32 cellular contexts compared by ENCODE assay signal in genomic region chr6:69392745-69393144, GRCh38.
"Had no signal": no experiment of that assay in that cellular context is flagged by ENCODE, and none has a peak within 500 bp of the region (broad histone marks: within the 10 kb centered on the region; RNA-seq: fewer than 3 reads in every experiment).

No MANE protein-coding gene starts in this region.

- H3K9me3 Mint-ChIP-seq: activated B cell treated with CpG ODN at 0.5 μM for 24 hours; activated CD8-positive, alpha-beta T cell treated with anti-CD3 and anti-CD28 coated beads for 36 hours; activated naive CD4-positive, alpha-beta T cell treated with anti-CD3 and anti-CD28 coated beads for 36 hours; activated naive CD4-positive, alpha-beta T cell treated with anti-CD3 and anti-CD28 coated beads, Interleukin-2, amount 50 U/mL, for 24 hours; activated naive CD8-positive, alpha-beta T cell treated with anti-CD3 and anti-CD28 coated beads for 36 hours; activated naive CD8-positive, alpha-beta T cell treated with anti-CD3 and anti-CD28 coated beads, Interleukin-2, amount 50 U/mL, for 24 hours; activated T-cell treated with anti-CD3 and anti-CD28 coated beads, Interleukin-2, amount 50 U/mL, for 4 hours; activated T-helper 2 cell treated with anti-CD3 and anti-CD28 coated beads, Interferon-gamma antibody, Interleukin-2, Interleukin-4, amounts not matched to agents 10 μg/mL and 5 μg/mL and 100 μg/mL, durations not matched to agents 14 hours and 24 hours and 36 hours had no signal

- H3K79me2 ChIP-seq: hepatocyte had no signal

- H3K9me3 ChIP-seq: adrenal gland, body of pancreas, colonic mucosa, esophagus squamous epithelium, gastroesophageal sphincter, heart right ventricle had no signal

- H3K36me3 Mint-ChIP-seq: activated naive CD4-positive, alpha-beta T cell treated with anti-CD3 and anti-CD28 coated beads, Interleukin-2, amount 50 U/mL, for 24 hours; activated naive CD8-positive, alpha-beta T cell treated with anti-CD3 and anti-CD28 coated beads for 36 hours had no signal

- H3K4me2 ChIP-seq: hepatocyte had no signal

- H3K4me3 ChIP-seq: adrenal gland, body of pancreas, colonic mucosa, esophagus squamous epithelium, gastroesophageal sphincter, heart right ventricle, hepatocyte had no signal

- DNase-seq: activated B cell treated with CpG ODN at 0.5 μM for 24 hours; activated CD4-positive, alpha-beta T cell treated with anti-CD3 and anti-CD28 coated beads for 48 hours; activated CD4-positive, alpha-beta T cell treated with anti-CD3 and anti-CD28 coated beads, Interleukin-2, amount 50 U/mL, for 1 hour; activated CD4-positive, alpha-beta T cell treated with anti-CD3 and anti-CD28 coated beads, Interleukin-2, amount 50 U/mL, for 48 hours; activated CD8-positive, alpha-beta memory T cell treated with anti-CD3 and anti-CD28 coated beads for 24 hours; activated CD8-positive, alpha-beta T cell treated with anti-CD3 and anti-CD28 coated beads for 36 hours; activated effector memory CD4-positive, alpha-beta T cell treated with anti-CD3 and anti-CD28 coated beads, Interleukin-2, amount 50 U/mL, for 16 hours; activated naive CD4-positive, alpha-beta T cell treated with anti-CD3 and anti-CD28 coated beads for 36 hours; activated naive CD8-positive, alpha-beta T cell treated with anti-CD3 and anti-CD28 coated beads for 36 hours; activated naive CD8-positive, alpha-beta T cell treated with anti-CD3 and anti-CD28 coated beads, Interleukin-2, amount 50 U/mL, for 24 hours; activated T-cell treated with anti-CD3 and anti-CD28 coated beads, Interleukin-2, amount 50 U/mL, for 4 hours; adrenal gland; amygdala; aorta; body of pancreas; caudate nucleus; cerebellar nuclear complex; colonic mucosa; effector CD8-positive, alpha-beta T cell; esophagus squamous epithelium; foreskin melanocyte; heart right ventricle had no signal

- H3K27me3 ChIP-seq: adrenal gland, body of pancreas, colonic mucosa, esophagus squamous epithelium, gastroesophageal sphincter, heart right ventricle, hepatocyte had no signal

- ATAC-seq: activated CD4-positive, CD25-positive, alpha-beta regulatory T cell treated with anti-CD3 and anti-CD28 coated beads, Interleukin-2, amount 50 U/mL, for 24 hours; activated CD8-positive, alpha-beta T cell treated with anti-CD3 and anti-CD28 coated beads for 36 hours; activated naive CD8-positive, alpha-beta T cell treated with anti-CD3 and anti-CD28 coated beads, Interleukin-2, amount 50 U/mL, for 24 hours; activated T-cell treated with anti-CD3 and anti-CD28 coated beads, Interleukin-2, amount 50 U/mL, for 4 hours; body of pancreas; gastroesophageal sphincter; heart right ventricle had no signal

- H3K36me3 ChIP-seq: adrenal gland, colonic mucosa, esophagus squamous epithelium, gastroesophageal sphincter, heart right ventricle had no signal

- H3K27me3 Mint-ChIP-seq: activated B cell treated with CpG ODN at 0.5 μM for 24 hours; activated CD8-positive, alpha-beta T cell treated with anti-CD3 and anti-CD28 coated beads for 36 hours; activated naive CD8-positive, alpha-beta T cell treated with anti-CD3 and anti-CD28 coated beads for 36 hours had no signal

- H3K4me3 Mint-ChIP-seq: activated B cell treated with CpG ODN at 0.5 μM for 24 hours; activated CD8-positive, alpha-beta T cell treated with anti-CD3 and anti-CD28 coated beads for 36 hours; activated naive CD4-positive, alpha-beta T cell treated with anti-CD3 and anti-CD28 coated beads for 36 hours; activated naive CD4-positive, alpha-beta T cell treated with anti-CD3 and anti-CD28 coated beads, Interleukin-2, amount 50 U/mL, for 24 hours; activated naive CD8-positive, alpha-beta T cell treated with anti-CD3 and anti-CD28 coated beads for 36 hours; activated naive CD8-positive, alpha-beta T cell treated with anti-CD3 and anti-CD28 coated beads, Interleukin-2, amount 50 U/mL, for 24 hours; activated T-cell treated with anti-CD3 and anti-CD28 coated beads, Interleukin-2, amount 50 U/mL, for 4 hours had no signal

- H3K4me1 Mint-ChIP-seq: activated B cell treated with CpG ODN at 0.5 μM for 24 hours; activated naive CD4-positive, alpha-beta T cell treated with anti-CD3 and anti-CD28 coated beads, Interleukin-2, amount 50 U/mL, for 24 hours; activated naive CD8-positive, alpha-beta T cell treated with anti-CD3 and anti-CD28 coated beads for 36 hours; activated naive CD8-positive, alpha-beta T cell treated with anti-CD3 and anti-CD28 coated beads, Interleukin-2, amount 50 U/mL, for 24 hours had no signal

- H2AFZ ChIP-seq: hepatocyte had no signal

- H3K27ac ChIP-seq: adrenal gland, body of pancreas, colonic mucosa, epithelial cell of prostate, esophagus squamous epithelium, gastroesophageal sphincter, heart right ventricle, hepatocyte, VCaP had no signal

- FAIRE-seq: endometrium, endothelial cell of umbilical vein, TTC549 had no signal

- H3K4me1 ChIP-seq: adrenal gland, body of pancreas, colonic mucosa, esophagus squamous epithelium, gastroesophageal sphincter, heart right ventricle had no signal

- H3K27ac Mint-ChIP-seq: activated B cell treated with CpG ODN at 0.5 μM for 24 hours; activated CD8-positive, alpha-beta T cell treated with anti-CD3 and anti-CD28 coated beads for 36 hours; activated naive CD4-positive, alpha-beta T cell treated with anti-CD3 and anti-CD28 coated beads for 36 hours; activated naive CD4-positive, alpha-beta T cell treated with anti-CD3 and anti-CD28 coated beads, Interleukin-2, amount 50 U/mL, for 24 hours; activated naive CD8-positive, alpha-beta T cell treated with anti-CD3 and anti-CD28 coated beads for 36 hours; activated naive CD8-positive, alpha-beta T cell treated with anti-CD3 and anti-CD28 coated beads, Interleukin-2, amount 50 U/mL, for 24 hours; activated T-helper 2 cell treated with anti-CD3 and anti-CD28 coated beads, Interferon-gamma antibody, Interleukin-2, Interleukin-4, amounts not matched to agents 10 μg/mL and 5 μg/mL and 100 μg/mL, durations not matched to agents 14 hours and 24 hours and 36 hours had no signal
